ENCODE assay signal across 17 cellular contexts in the genomic region with DNA sequence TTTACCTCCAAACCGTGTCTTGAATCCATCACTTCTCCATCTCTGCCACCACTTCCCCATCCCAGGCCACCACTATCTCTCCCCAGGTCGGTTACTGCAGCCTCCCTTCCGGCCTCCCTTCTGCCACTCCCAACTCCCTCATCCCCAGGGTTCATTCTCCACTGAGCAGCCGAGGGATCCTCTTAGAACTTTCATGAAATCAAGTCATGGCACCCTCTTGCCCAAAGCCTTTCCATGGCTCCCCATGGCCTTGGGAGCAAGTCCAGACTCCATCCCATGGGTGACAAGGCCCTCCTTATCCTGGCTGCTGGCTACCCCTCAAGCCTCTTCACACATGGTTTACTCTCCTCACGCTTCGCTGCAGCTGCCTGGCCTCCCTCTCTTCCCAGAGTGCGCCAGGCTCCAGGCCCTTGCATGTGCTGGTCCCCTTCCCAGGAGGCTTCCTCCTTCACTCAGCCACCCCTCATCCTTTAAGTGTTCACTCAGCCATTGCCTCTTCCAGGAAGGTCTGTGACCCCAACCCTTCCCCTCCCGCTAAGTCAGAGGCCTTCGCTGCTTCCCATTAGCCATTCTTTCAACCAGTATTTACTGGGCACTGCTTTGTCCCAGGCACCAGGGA.
"Had no signal": no experiment of that assay in that cellular context is flagged by ENCODE, and none has a peak within 500 bp of the region (broad histone marks: within the 10 kb centered on the region; RNA-seq: fewer than 3 reads in every experiment).

No MANE protein-coding gene starts in this region.

- ATAC-seq: activated CD8-positive, alpha-beta T cell treated with anti-CD3 and anti-CD28 coated beads for 36 hours; activated T-cell treated with anti-CD3 and anti-CD28 coated beads, Interleukin-2, amount 50 U/mL, for 72 hours; heart right ventricle; left ventricle myocardium superior; stimulated activated naive CD8-positive, alpha-beta T cell treated with anti-CD3 and anti-CD28 coated beads, Interleukin-15, amount 100 ng/mL, for 72 hours had no signal

- H3K27ac ChIP-seq: dorsolateral prefrontal cortex, heart right ventricle, ovary, testis had no signal

- DNase-seq: activated CD8-positive, alpha-beta memory T cell treated with anti-CD3 and anti-CD28 coated beads, Interleukin-2, amount 50 U/mL, for 4 hours; activated CD8-positive, alpha-beta T cell treated with anti-CD3 and anti-CD28 coated beads for 36 hours; activated gamma-delta T cell treated with Interleukin-2 at 50 U/mL for 16 hours; activated naive CD8-positive, alpha-beta T cell treated with anti-CD3 and anti-CD28 coated beads for 36 hours; activated T-cell treated with anti-CD3 and anti-CD28 coated beads, Interleukin-2, amount 50 U/mL, for 72 hours; dorsolateral prefrontal cortex; heart right ventricle; left ventricle myocardium superior; mesenchymal stem cell; ovary; stimulated activated CD4-positive, alpha-beta T cell treated with anti-CD3 and anti-CD28 coated beads, Interleukin-12 subunit alpha, Interleukin-12 subunit beta, amount 100 ng/mL, for 4 hours; stimulated activated CD4-positive, alpha-beta T cell treated with anti-CD3 and anti-CD28 coated beads, Interleukin-2, amount 100 ng/mL, for 48 hours; stimulated activated CD8-positive, alpha-beta memory T cell treated with anti-CD3 and anti-CD28 coated beads, Interleukin-4, amount 100 ng/mL, for 48 hours; stimulated activated naive CD8-positive, alpha-beta T cell treated with anti-CD3 and anti-CD28 coated beads, Interleukin-15, amount 100 ng/mL, for 72 hours; testis had no signal

- H3K4me1 ChIP-seq: testis had no signal

- H3K9me3 ChIP-seq: heart right ventricle, ovary, testis had no signal

- H3K36me3 ChIP-seq: heart right ventricle, ovary had no signal

- H3K4me3 ChIP-seq: dorsolateral prefrontal cortex, heart right ventricle, ovary, testis had no signal

- FAIRE-seq: islet of Langerhans, urothelium cell line had no signal

- H3K27me3 ChIP-seq: dorsolateral prefrontal cortex, ovary, testis had no signal
